ENCODE assay signal across 16 cellular contexts in genomic region chr22:48888466-48889208, GRCh38.
"Had no signal": no experiment of that assay in that cellular context is flagged by ENCODE, and none has a peak within 500 bp of the region (broad histone marks: within the 10 kb centered on the region; RNA-seq: fewer than 3 reads in every experiment).

No MANE protein-coding gene starts in this region.

- H3K9me3 ChIP-seq: adrenal gland, ovary, right lobe of liver, testis had no signal

- H3K27me3 ChIP-seq: adrenal gland, neural progenitor cell, ovary, right lobe of liver, testis had no signal

- H3K4me3 ChIP-seq: adrenal gland, breast epithelium, neural progenitor cell, ovary, right lobe of liver, SK-N-MC, smooth muscle cell, testis had no signal

- ATAC-seq: activated CD8-positive, alpha-beta memory T cell treated with anti-CD3 and anti-CD28 coated beads, Interleukin-2, amount 10 ng/mL, durations not matched to agents 7 days and 5 days; activated naive CD4-positive, alpha-beta T cell treated with anti-CD3 and anti-CD28 coated beads, Interleukin-2, amount 50 U/mL, for 72 hours; effector memory CD8-positive, alpha-beta T cell; right lobe of liver; stimulated activated effector memory CD8-positive, alpha-beta T cell treated with anti-CD3 and anti-CD28 coated beads, Interleukin-12 subunit alpha, Interleukin-12 subunit beta, amount 100 ng/mL, for 72 hours; WTC11 had no signal

- H3K36me3 ChIP-seq: adrenal gland, breast epithelium, neural progenitor cell, ovary, right lobe of liver had no signal

- H3K27ac ChIP-seq: adrenal gland, breast epithelium, neural progenitor cell, ovary, right lobe of liver, SK-N-MC, testis had no signal

- DNase-seq: activated CD4-positive, alpha-beta T cell treated with anti-CD3 and anti-CD28 coated beads for 4 hours; activated CD8-positive, alpha-beta memory T cell treated with anti-CD3 and anti-CD28 coated beads, Interleukin-2, amount 10 ng/mL, durations not matched to agents 7 days and 5 days; dermis blood vessel endothelial cell; effector memory CD8-positive, alpha-beta T cell; stimulated activated CD4-positive, alpha-beta T cell treated with anti-CD3 and anti-CD28 coated beads, Interleukin-4, amount 100 ng/mL, for 24 hours; testis had no signal

- H3K4me1 ChIP-seq: adrenal gland, breast epithelium, neural progenitor cell, right lobe of liver, testis had no signal
